In the genomic region with DNA sequence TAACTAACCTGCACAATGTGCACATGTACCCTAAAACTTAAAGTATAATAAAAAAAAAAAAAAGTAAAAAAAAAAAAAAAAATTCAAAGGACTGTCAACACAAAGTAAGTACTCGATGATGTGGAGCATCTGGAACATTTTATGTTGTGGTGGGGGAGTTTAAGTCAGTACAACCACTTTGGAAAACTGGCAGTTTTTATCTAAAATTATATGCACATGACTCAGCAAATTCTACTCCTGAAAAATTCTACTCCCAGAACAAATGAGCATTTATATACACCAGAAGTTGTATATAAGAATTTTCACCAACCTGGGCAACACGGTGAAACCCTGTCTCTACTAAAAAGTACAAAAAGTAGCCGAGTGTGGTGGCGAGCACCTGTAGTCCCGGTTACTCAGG, we compare ENCODE assay signal across 30 cellular contexts. TPM values are rescaled to one million over a fixed set of nuclear protein-coding genes. Genes with fewer than 3 reads are reported as not detected.
"Had no signal": no experiment of that assay in that cellular context is flagged by ENCODE, and none has a peak within 500 bp of the region (broad histone marks: within the 10 kb centered on the region; RNA-seq: fewer than 3 reads in every experiment).

No MANE protein-coding gene starts in this region.

- H3K27ac ChIP-seq: ascending aorta, brain microvascular endothelial cell, esophagus muscularis mucosa, left ventricle myocardium inferior, neural progenitor cell, right atrium auricular region, testis, uterus had no signal

- H3K36me3 ChIP-seq: ascending aorta, brain microvascular endothelial cell, esophagus muscularis mucosa, left ventricle myocardium inferior, neural progenitor cell, right atrium auricular region, uterus had no signal

- H3K4me1 ChIP-seq: ascending aorta, esophagus muscularis mucosa, left ventricle myocardium inferior, neural progenitor cell, right atrium auricular region, testis, uterus had no signal

- H3K27me3 Mint-ChIP-seq: activated CD4-positive, alpha-beta T cell treated with anti-CD3 and anti-CD28 coated beads for 36 hours; activated naive CD8-positive, alpha-beta T cell had no signal

- H3K27me3 ChIP-seq: ascending aorta, brain microvascular endothelial cell, esophagus muscularis mucosa, neural progenitor cell, right atrium auricular region, testis, uterus had no signal

- H2AFZ ChIP-seq: neural progenitor cell had no signal

- FAIRE-seq: frontal cortex, islet of Langerhans had no signal

- H3K9me3 ChIP-seq: ascending aorta, esophagus muscularis mucosa, right atrium auricular region, testis, uterus had no signal

- H3K36me3 Mint-ChIP-seq: natural killer cell had no signal

- DNase-seq: activated CD4-positive, alpha-beta T cell treated with anti-CD3 and anti-CD28 coated beads for 36 hours; activated CD4-positive, alpha-beta T cell treated with anti-CD3 and anti-CD28 coated beads, Interleukin-2, amount 50 U/mL, for 4 hours; activated CD4-positive, CD25-positive, alpha-beta regulatory T cell; activated effector memory CD4-positive, alpha-beta T cell treated with Interleukin-2 at 50 U/mL for 16 hours; activated naive CD4-positive, alpha-beta T cell treated with Interleukin-2 at 50 U/mL for 16 hours; brain microvascular endothelial cell; endodermal cell; glutamatergic neuron; left ventricle myocardium inferior; mesendoderm; natural killer cell; occipital lobe; stimulated activated CD4-positive, alpha-beta T cell treated with anti-CD3 and anti-CD28 coated beads, Interleukin-15, amount 100 ng/mL, for 24 hours; stimulated activated CD4-positive, alpha-beta T cell treated with anti-CD3 and anti-CD28 coated beads, Interleukin-2, amount 100 ng/mL, for 48 hours; stimulated activated naive CD8-positive, alpha-beta T cell treated with anti-CD3 and anti-CD28 coated beads, Interleukin-15, Interleukin-2, amounts not matched to agents 100 U/mL and 50 U/mL, for 24 hours; testis; trophoblast cell; uterus had no signal

- H3K4me2 ChIP-seq: neural progenitor cell had no signal

- H3K4me3 ChIP-seq: ascending aorta, esophagus muscularis mucosa, left ventricle myocardium inferior, lung, neural progenitor cell, right atrium auricular region, testis, uterus had no signal

- H3K4me1 Mint-ChIP-seq: activated CD4-positive, alpha-beta T cell treated with anti-CD3 and anti-CD28 coated beads for 36 hours; endodermal cell; natural killer cell; neural progenitor cell had no signal

- H3K4me3 Mint-ChIP-seq: activated CD4-positive, alpha-beta T cell treated with anti-CD3 and anti-CD28 coated beads for 36 hours; activated naive CD8-positive, alpha-beta T cell; endodermal cell; natural killer cell; neural progenitor cell had no signal

- H3K27ac Mint-ChIP-seq: activated CD4-positive, alpha-beta T cell treated with anti-CD3 and anti-CD28 coated beads for 36 hours; activated naive CD8-positive, alpha-beta T cell; endodermal cell; natural killer cell; neural progenitor cell had no signal

- H3K9ac ChIP-seq: neural progenitor cell had no signal

RNA-seq across cellular contexts. Expression of gene ECT2L, which starts 59.2 kb away (rescaled TPM):
- total RNA-seq: activated CD4-positive, alpha-beta T cell treated with anti-CD3 and anti-CD28 coated beads for 36 hours; ascending aorta; chondrocyte; endodermal cell; mononuclear cell; pulmonary artery endothelial cell; T-helper 1 cell treated with Interleukin-12 subunit alpha and Interleukin-12 subunit beta and Interleukin-4 antibody, amounts not matched to agents 30 ng/mL and 1 ng/mL, for 36 hours had no signal
